26 cellular contexts compared by ENCODE assay signal in the genomic region with DNA sequence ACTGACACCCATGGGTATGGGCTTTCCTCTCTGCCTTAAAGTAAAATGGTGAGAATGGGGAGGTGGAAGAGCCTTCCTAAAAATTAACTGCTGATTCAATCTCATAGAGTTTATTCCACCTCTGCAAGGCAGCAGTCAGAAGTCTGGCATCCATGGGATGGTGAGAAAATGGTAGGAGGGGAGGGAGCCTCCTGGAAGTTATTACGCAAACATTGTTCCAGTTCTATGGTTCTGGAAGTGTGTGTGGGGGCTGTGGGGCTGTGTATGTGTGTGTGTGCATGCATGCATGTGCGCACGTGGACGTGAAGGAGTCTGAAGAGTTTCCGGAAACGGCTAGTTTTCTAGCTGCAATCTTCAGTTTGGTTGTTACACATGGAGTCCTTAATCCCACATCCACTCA.
"Had no signal": no experiment of that assay in that cellular context is flagged by ENCODE, and none has a peak within 500 bp of the region (broad histone marks: within the 10 kb centered on the region; RNA-seq: fewer than 3 reads in every experiment).

No MANE protein-coding gene starts in this region.

- H3K4me1 ChIP-seq: pancreas, prostate gland, uterus had no signal

- DNase-seq: heart right ventricle; islet precursor cell; left colon; left lung; mesendoderm; mucosa of descending colon; naive thymus-derived CD4-positive, alpha-beta T cell; pancreas; right lobe of liver; stimulated activated CD4-positive, alpha-beta T cell treated with anti-CD3 and anti-CD28 coated beads, Interleukin-1b, Interleukin-23, amount 100 ng/mL, for 48 hours; stimulated activated CD4-positive, alpha-beta T cell treated with anti-CD3 and anti-CD28 coated beads, Interleukin-2, amount 100 ng/mL, for 48 hours; stimulated activated CD4-positive, alpha-beta T cell treated with anti-CD3 and anti-CD28 coated beads, Interleukin-4, amount 100 ng/mL, for 4 hours; stimulated activated CD8-positive, alpha-beta memory T cell treated with anti-CD3 and anti-CD28 coated beads, Interleukin-4, amount 100 ng/mL, for 48 hours; stimulated activated naive CD4-positive, alpha-beta T cell treated with Interleukin-2 at 50 U/mL for 16 hours; stimulated activated naive CD8-positive, alpha-beta T cell treated with anti-CD3 and anti-CD28 coated beads, Interleukin-15, amount 100 ng/mL, for 72 hours; uterus had no signal

- H3K79me2 ChIP-seq: hepatocyte had no signal

- H2AFZ ChIP-seq: hepatocyte had no signal

- H3K9me3 ChIP-seq: heart right ventricle, left lung, mucosa of descending colon, pancreas, prostate gland, right atrium auricular region, right lobe of liver, suprapubic skin, thoracic aorta, tibial nerve, uterus had no signal

- H3K4me2 ChIP-seq: hepatocyte, smooth muscle cell had no signal

- H3K27ac ChIP-seq: hepatocyte, left lung, pancreas, prostate gland, right atrium auricular region, right lobe of liver, suprapubic skin, thoracic aorta, tibial nerve, uterus had no signal

- H3K27me3 ChIP-seq: pancreas, right atrium auricular region, right lobe of liver, tibial nerve had no signal

- H3K36me3 ChIP-seq: heart right ventricle, left lung, pancreas, prostate gland, right atrium auricular region, right lobe of liver, suprapubic skin, thoracic aorta, tibial nerve, uterus had no signal

- H3K4me3 ChIP-seq: heart right ventricle, hepatocyte, left lung, lung, mucosa of descending colon, pancreas, prostate gland, right atrium auricular region, right lobe of liver, smooth muscle cell, suprapubic skin, thoracic aorta, tibial nerve, uterus had no signal

- ATAC-seq: heart right ventricle; left colon; left lung; mucosa of descending colon; naive thymus-derived CD4-positive, alpha-beta T cell; natural killer cell treated with Interleukin-12 subunit alpha and Interleukin-12 subunit beta and Interleukin-15 and Interleukin-18, amount 100 ng/mL, for 72 hours; pancreas; right lobe of liver; stimulated activated memory B cell treated with anti-CD40 and anti-IgM and Interleukin-4, amounts not matched to agents 10 μg/mL and 1 μg/mL and 100 μg/mL, for 72 hours; stimulated activated naive CD8-positive, alpha-beta T cell treated with anti-CD3 and anti-CD28 coated beads, Interleukin-15, amount 100 ng/mL, for 72 hours had no signal
